In the genomic region with DNA sequence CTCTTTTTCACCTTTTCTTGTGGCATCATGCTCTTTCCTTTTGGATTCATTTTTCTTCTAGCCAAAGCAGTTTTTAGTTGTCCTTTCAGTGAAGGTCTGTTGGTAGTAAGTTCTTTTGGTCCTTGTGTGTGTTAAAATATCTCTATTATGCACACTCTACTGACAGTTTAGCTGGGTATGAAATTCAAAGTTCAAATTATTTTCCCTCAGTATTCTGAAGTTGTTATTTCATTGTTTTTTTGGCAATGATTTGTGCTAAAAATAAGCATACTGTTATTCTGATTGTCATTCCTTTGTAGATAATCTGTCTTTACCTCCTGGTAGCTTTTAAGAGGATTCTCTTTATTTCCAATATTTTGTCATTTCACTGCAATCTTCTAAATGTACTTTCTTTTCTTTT, we compare ENCODE assay signal across 8 cellular contexts.
"Had no signal": no experiment of that assay in that cellular context is flagged by ENCODE, and none has a peak within 500 bp of the region (broad histone marks: within the 10 kb centered on the region; RNA-seq: fewer than 3 reads in every experiment).

No MANE protein-coding gene starts in this region.

- H3K4me3 ChIP-seq: GM12878 had no signal

- ATAC-seq: GM12878 had no signal

- FAIRE-seq: G401.6, GM12878, GM12891, GM12892, GM18507, GM19239 had no signal

- DNase-seq: GDM1, GF-D8 had no signal
